ENCODE assay signal across 1 cellular context in the genomic region with DNA sequence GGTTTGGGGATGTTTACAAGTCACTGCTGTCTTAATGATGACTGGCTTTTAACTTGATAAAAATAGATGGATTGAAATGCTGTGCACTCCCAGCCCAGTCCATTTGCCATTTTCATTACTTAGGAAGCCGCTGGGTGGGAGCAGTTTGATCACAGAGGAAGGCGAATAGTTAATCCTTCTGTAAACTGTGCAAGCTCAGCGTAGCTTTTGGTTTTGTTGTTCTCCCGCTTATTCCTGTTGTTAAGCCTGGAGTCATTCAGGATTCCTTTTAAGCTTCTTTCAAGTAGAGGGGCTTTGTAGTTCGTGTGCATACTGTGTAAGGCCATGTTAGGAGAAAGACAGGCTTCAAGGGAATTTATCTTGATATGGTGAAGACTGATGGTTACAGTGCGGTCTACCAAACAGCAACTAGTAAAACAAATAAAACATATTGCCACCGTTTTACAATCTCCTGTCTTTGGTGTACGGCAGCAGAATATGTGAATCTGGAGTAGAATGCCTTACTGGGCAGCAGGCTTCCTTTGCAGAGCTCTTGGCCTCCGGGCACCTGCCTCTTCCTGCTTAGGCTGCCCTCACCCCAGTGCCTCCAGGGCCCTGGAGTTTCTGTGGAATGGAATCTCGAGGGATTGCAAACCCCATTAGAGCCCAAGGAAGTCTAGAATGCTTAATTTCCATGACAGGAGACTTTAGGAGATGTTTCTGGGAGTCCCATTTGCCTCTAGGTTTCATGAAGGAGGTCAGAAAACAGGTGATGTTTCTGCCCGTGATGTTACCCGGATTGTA.
TF ChIP-seq lines count a peak whose summit lies in the region.

No MANE protein-coding gene starts in this region.

TF ChIP-seq in H1, 55 proteins besides CTCF, POLR2A, EP300 and RAD21:
- TF ChIP-seq CHD7 (IDR thresholded peaks at IDR 0.05; ENCODE audit: insufficient replicate concordance, low read length) (no peak), GTF2F1 (IDR thresholded peaks at IDR 0.05; ENCODE audit: borderline replicate concordance, low read depth, low read length) (no peak), ASH2L (IDR thresholded peaks at IDR 0.05; ENCODE audit: low read length) (no peak), KDM1A (IDR thresholded peaks at IDR 0.05; ENCODE audit: borderline replicate concordance, low read length) (no peak), SIRT6 (IDR thresholded peaks at IDR 0.05; ENCODE audit: low read length) (no peak), TBP (IDR thresholded peaks at IDR 0.05; ENCODE audit: low read depth, low read length) (no peak), CREB1 (IDR thresholded peaks at IDR 0.05) (no peak), CHD1 (IDR thresholded peaks at IDR 0.05; ENCODE audit: low read depth, low read length) (no peak), ZNF274 (IDR thresholded peaks at IDR 0.05; ENCODE audit: borderline replicate concordance, extremely low read depth, low read length) (no peak), MAX (IDR thresholded peaks at IDR 0.05) (no peak), TCF12 (IDR thresholded peaks at IDR 0.05; ENCODE audit: low read depth, low read length) (no peak), POLR2AphosphoS5 (IDR thresholded peaks at IDR 0.05; ENCODE audit: low read depth, low read length) (no peak), POU5F1 (IDR thresholded peaks at IDR 0.05; ENCODE audit: low read depth, low read length) (no peak), RXRA (IDR thresholded peaks at IDR 0.05; ENCODE audit: insufficient read depth, low read depth, low read length) (no peak), RNF2 (IDR thresholded peaks at IDR 0.05; ENCODE audit: borderline replicate concordance, low read depth, low read length, missing control alignments, poor library complexity, severe bottlenecking) (no peak), PHF8 (conservative IDR thresholded peaks at IDR 0.05; ENCODE audit: low read depth, low read length) (no peak), CEBPB (IDR thresholded peaks at IDR 0.05; ENCODE audit: low read depth, low read length) (no peak), TAF7 (optimal IDR thresholded peaks at IDR 0.05; ENCODE audit: borderline replicate concordance, low read depth, low read length) (no peak), SP2 (IDR thresholded peaks at IDR 0.05; ENCODE audit: low read length) (no peak), FOSL1 (IDR thresholded peaks at IDR 0.05; ENCODE audit: insufficient read depth, low read depth, low read length) (no peak)
